In genomic region chr19:4504297-4504701, GRCh38 we compare ENCODE assay signal across 26 cellular contexts. TPM values are rescaled to one million over a fixed set of nuclear protein-coding genes. Genes with fewer than 3 reads are reported as not detected.
DNase-seq lines count a peak whose midpoint lies in the region; ATAC-seq, FAIRE-seq and TF ChIP-seq lines count a peak whose summit lies in the region.
"Had no signal": no experiment of that assay in that cellular context is flagged by ENCODE, and none has a peak within 500 bp of the region (broad histone marks: within the 10 kb centered on the region; RNA-seq: fewer than 3 reads in every experiment).

No MANE protein-coding gene starts in this region.

- no peak for TF ChIP-seq RAD21 in H1 (IDR thresholded peaks at IDR 0.05 in 1 of 2, conservative IDR thresholded peaks at IDR 0.05 in 1 of 2; ENCODE audit: low read depth in 2 of 2, low read length in 2 of 2)

- DNase-seq in NCI-H2107 treated with DMSO at 0.1 percent for 48 hours (lab: John Stamatoyannopoulos, UW; ENCODE audit: unreplicated experiment): peak; percentile 17
- no peak for DNase-seq in NCI-H2107 (lab: John Stamatoyannopoulos, UW)
- DNase-seq in H1 (ENCODE audit: low read depth in 1 of 2, low spot score in 2 of 2): no peak
- peak; percentile 73 for DNase-seq in osteoblast (ENCODE audit: insufficient read length, low spot score, missing footprints)
- DNase-seq in substantia nigra (lab: John Stamatoyannopoulos, UW): peak in 31 of 49 donors; percentile 2 to 73 (median 44)
- no peak for DNase-seq in activated CD4-positive, alpha-beta memory T cell treated with anti-CD3 and anti-CD28 coated beads for 36 hours
- no peak for DNase-seq in T-helper 2 cell treated with Interferon-gamma antibody and Interleukin-4, amounts not matched to agents 5 μg/mL and 100 μg/mL, for 36 hours (ENCODE audit: low spot score)
- DNase-seq: 8988T; activated CD4-positive, alpha-beta T cell treated with anti-CD3 and anti-CD28 coated beads, Interleukin-2, amount 50 U/mL, for 1 hour; activated CD8-positive, alpha-beta memory T cell treated with anti-CD3 and anti-CD28 coated beads, Interleukin-2, amount 50 U/mL, for 48 hours; cortex of kidney; IMR-90; mammary epithelial cell; NCI-H226; PC-9; stimulated activated CD8-positive, alpha-beta memory T cell treated with anti-CD3 and anti-CD28 coated beads, Interleukin-4, amount 100 ng/mL, for 48 hours had no signal

- H3K14ac ChIP-seq in H1 (ENCODE audit: insufficient read length): no peak overlapping the region

- H2BK5ac ChIP-seq in H1 (ENCODE audit: low read depth, low read length): no peak overlapping the region

- no peak overlapping the region for H2AK5ac ChIP-seq in H1 (ENCODE audit: low read depth, low read length)

- no peak overlapping the region for H3K23ac ChIP-seq in H1 (ENCODE audit: insufficient read length)

- no peak overlapping the region for H2BK120ac ChIP-seq in H1 (replicated peaks; ENCODE audit: low read depth, low read length)

- no peaks in the 10 kb centered on the region for H3K9me3 Mint-ChIP-seq in activated CD4-positive, alpha-beta memory T cell treated with anti-CD3 and anti-CD28 coated beads for 36 hours
- H3K9me3 Mint-ChIP-seq in T-helper 2 cell treated with Interferon-gamma antibody and Interleukin-4, amounts not matched to agents 5 μg/mL and 100 μg/mL, for 36 hours: no peaks in the 10 kb centered on the region
- H3K9me3 Mint-ChIP-seq: natural killer cell treated with Interleukin-12 subunit alpha and Interleukin-12 subunit beta and Interleukin-15 and Interleukin-18, amount 100 ng/mL, for 72 hours had no signal

- TF ChIP-seq CTCF in H1 (IDR thresholded peaks at IDR 0.05; ENCODE audit: control extremely low read depth in 1 of 3, insufficient read depth in 1 of 3, low read depth in 1 of 3, low read length in 3 of 3): no peak
- TF ChIP-seq CTCF in osteoblast (IDR thresholded peaks at IDR 0.05; ENCODE audit: extremely low read depth, low read depth, low read length): no peak

- H2BK20ac ChIP-seq in H1 (ENCODE audit: low read length): no peak overlapping the region

- no peak for TF ChIP-seq EP300 in H1 (IDR thresholded peaks at IDR 0.05; ENCODE audit: borderline replicate concordance in 1 of 2, low read depth in 2 of 2, low read length in 2 of 2)

- no peak overlapping the region for H3K4me2 ChIP-seq in H1 (ENCODE audit: insufficient read depth in 1 of 2, low read depth in 2 of 2, low read length in 2 of 2)
- no peak overlapping the region for H3K4me2 ChIP-seq in osteoblast (ENCODE audit: insufficient read depth, low read length)
- H3K4me2 ChIP-seq: PC-9 had no signal

- H3K4me1 ChIP-seq in H1 (replicated peaks in 1 of 4; ENCODE audit: control insufficient read depth in 3 of 4, insufficient read depth in 4 of 4, low read length in 3 of 4) (no peaks in the 10 kb centered on the region), osteoblast (ENCODE audit: insufficient read depth, low read length) (peaks cover 6% of the 10 kb centered on the region)
- H3K4me1 ChIP-seq: vagina had no signal

- H2AFZ ChIP-seq in H1 (ENCODE audit: low read length) (no peak overlapping the region), osteoblast (ENCODE audit: low read length) (no peak overlapping the region)
- H2AFZ ChIP-seq: PC-9 had no signal

- H3K56ac ChIP-seq in H1 (replicated peaks; ENCODE audit: insufficient read length, low read depth, low read length): no peak overlapping the region

- H3K27ac ChIP-seq in H1 (ENCODE audit: low read depth, low read length): no peak overlapping the region
- no peak overlapping the region for H3K27ac ChIP-seq in osteoblast (ENCODE audit: low read depth, low read length)
- peak overlapping the region; percentile 38 for H3K27ac ChIP-seq in substantia nigra (ENCODE audit: low read depth, low read length, poor library complexity, severe bottlenecking)
- H3K27ac ChIP-seq: PC-9, SJSA1, vagina, VCaP had no signal

- no peak overlapping the region for H3K4me3 Mint-ChIP-seq in activated CD4-positive, alpha-beta memory T cell treated with anti-CD3 and anti-CD28 coated beads for 36 hours
- H3K4me3 Mint-ChIP-seq in T-helper 2 cell treated with Interferon-gamma antibody and Interleukin-4, amounts not matched to agents 5 μg/mL and 100 μg/mL, for 36 hours: no peak overlapping the region
- H3K4me3 Mint-ChIP-seq: B cell; natural killer cell treated with Interleukin-12 subunit alpha and Interleukin-12 subunit beta and Interleukin-15 and Interleukin-18, amount 100 ng/mL, for 72 hours had no signal

- no peak for FAIRE-seq in H1 (lab: Jason Lieb, UNC)
- FAIRE-seq: keratinocyte had no signal

- intact Hi-C loops in activated CD4-positive, alpha-beta memory T cell treated with anti-CD3 and anti-CD28 coated beads for 36 hours (cut with micrococcal nuclease): no loop called here

- no peaks in the 10 kb centered on the region for H3K23me2 ChIP-seq in H1 (ENCODE audit: low read depth, low read length)

- H3K36me3 ChIP-seq in H1 (ENCODE audit: control insufficient read depth in 2 of 4, insufficient read depth in 4 of 4, low read length in 3 of 4): peaks cover 3 to 42% (median 9%) of the 10 kb centered on the region in 4 experiments; a peak in 5 of 8 replicates
- peaks cover 11% of the 10 kb centered on the region for H3K36me3 ChIP-seq in osteoblast (ENCODE audit: insufficient read depth, low read length)

- H2BK15ac ChIP-seq in H1 (ENCODE audit: low read length): no peak overlapping the region

- H3K27me3 Mint-ChIP-seq in activated CD4-positive, alpha-beta memory T cell treated with anti-CD3 and anti-CD28 coated beads for 36 hours: no peaks in the 10 kb centered on the region
- H3K27me3 Mint-ChIP-seq in T-helper 2 cell treated with Interferon-gamma antibody and Interleukin-4, amounts not matched to agents 5 μg/mL and 100 μg/mL, for 36 hours (ENCODE audit: low read depth): no peaks in the 10 kb centered on the region
- H3K27me3 Mint-ChIP-seq: B cell; natural killer cell treated with Interleukin-12 subunit alpha and Interleukin-12 subunit beta and Interleukin-15 and Interleukin-18, amount 100 ng/mL, for 72 hours; progenitor cell of endocrine pancreas had no signal

- POLR2A ChIA-PET in H1 (lab: Charles Lee; ENCODE audit: partially characterized antibody): interaction anchor here (1.7 to 3.5 kb wide), 4 partner anchors 10 to 32 kb away, joined by 4 to 19 read pairs (median 14); partner anchors contain the start of genes HDGFL2 and PLIN4
- POLR2A ChIA-PET in activated CD4-positive, alpha-beta memory T cell treated with anti-CD3 and anti-CD28 coated beads for 36 hours (lab: Charles Lee): no interaction called here

- H3K9me3 ChIP-seq in H1 (ENCODE audit: insufficient read depth in 2 of 2, low read depth in 1 of 2, low read length in 1 of 2) (no peaks in the 10 kb centered on the region), osteoblast (ENCODE audit: low read depth, low read length) (no peaks in the 10 kb centered on the region)
- H3K9me3 ChIP-seq: SJSA1, vagina had no signal

- H2BK12ac ChIP-seq in H1 (ENCODE audit: low read depth, low read length): no peak overlapping the region

- H3K27me3 ChIP-seq in H1 (replicated peaks in 1 of 4; ENCODE audit: control insufficient read depth in 3 of 4, extremely low read depth in 1 of 4, insufficient read depth in 3 of 4, low read length in 3 of 4) (peaks cover 0 to 7% (median 7%) of the 10 kb centered on the region in 4 experiments; a peak in 3 of 7 replicates), osteoblast (ENCODE audit: insufficient read depth, low read length) (no peaks in the 10 kb centered on the region)
- H3K27me3 ChIP-seq: SJSA1, vagina had no signal

- H4K20me1 ChIP-seq in H1 (replicated peaks in 1 of 2; ENCODE audit: control insufficient read depth in 1 of 2, insufficient read depth in 2 of 2, low read length in 2 of 2) (peaks cover 14 to 30% of the 10 kb centered on the region in 2 experiments), osteoblast (ENCODE audit: insufficient read depth, low read length) (peaks cover 7% of the 10 kb centered on the region)

- H3K18ac ChIP-seq in H1 (ENCODE audit: extremely low read depth, low read length): no peak overlapping the region

- peaks cover 2% of the 10 kb centered on the region; the same call in 1 of the 2 replicates for H3K79me1 ChIP-seq in H1 (ENCODE audit: low read depth, low read length)

- no peak overlapping the region for H4K5ac ChIP-seq in H1 (ENCODE audit: insufficient read length, low read depth, low read length)

- H4K8ac ChIP-seq in H1 (ENCODE audit: extremely low read depth, insufficient read depth, low read length): no peak overlapping the region

- H3K4ac ChIP-seq in H1 (replicated peaks; ENCODE audit: insufficient read length, low read depth, low read length): no peak overlapping the region

- no peak overlapping the region for H3K9ac ChIP-seq in H1 (replicated peaks in 1 of 4; ENCODE audit: extremely low read depth in 1 of 4, low read depth in 3 of 4, low read length in 3 of 4)

- H3K79me2 ChIP-seq in H1 (ENCODE audit: control insufficient read depth in 1 of 2, insufficient read depth in 2 of 2, low read length in 2 of 2) (no peaks in the 10 kb centered on the region), osteoblast (ENCODE audit: insufficient read depth, low read length) (no peaks in the 10 kb centered on the region)

- H3K4me3 ChIP-seq in H1 (ENCODE audit: extremely low read depth in 1 of 4, insufficient read depth in 2 of 4, low read depth in 3 of 4, low read length in 4 of 4) (no peak overlapping the region), osteoblast (ENCODE audit: insufficient read depth, low read length) (no peak overlapping the region)
- H3K4me3 ChIP-seq: PC-9, SJSA1, vagina had no signal

- CTCF ChIA-PET in H1 (lab: Charles Lee; ENCODE audit: partially characterized antibody): interaction anchor here (0.6 to 1.6 kb wide), 5 partner anchors 9 to 27 kb away, joined by 3 to 5 read pairs (median 3); no protein-coding TSS in a partner anchor
- CTCF ChIA-PET in activated CD4-positive, alpha-beta memory T cell treated with anti-CD3 and anti-CD28 coated beads for 36 hours (lab: Charles Lee): interaction anchor here (0.5 kb wide), 1 partner anchor 485 kb away, joined by 6 read pairs; no protein-coding TSS in a partner anchor

- H3K4me1 Mint-ChIP-seq in activated CD4-positive, alpha-beta memory T cell treated with anti-CD3 and anti-CD28 coated beads for 36 hours (ENCODE audit: low read depth): peaks cover 7% of the 10 kb centered on the region
- H3K4me1 Mint-ChIP-seq in T-helper 2 cell treated with Interferon-gamma antibody and Interleukin-4, amounts not matched to agents 5 μg/mL and 100 μg/mL, for 36 hours (ENCODE audit: low read depth): peaks cover 4% of the 10 kb centered on the region
- H3K4me1 Mint-ChIP-seq: B cell had no signal

- no peak overlapping the region for H4K91ac ChIP-seq in H1 (replicated peaks; ENCODE audit: insufficient read length, low read length)

- no peak for TF ChIP-seq POLR2A in H1 (IDR thresholded peaks at IDR 0.05; ENCODE audit: control extremely low read depth in 1 of 2, low read depth in 2 of 2, low read length in 2 of 2)

- ATAC-seq in GM18511 (IDR thresholded peaks at IDR 0.05; ENCODE audit: unreplicated experiment): no peak
- ATAC-seq: natural killer cell treated with Interleukin-12 subunit alpha and Interleukin-12 subunit beta and Interleukin-15 and Interleukin-18, amount 100 ng/mL, for 72 hours had no signal

- H3K27ac Mint-ChIP-seq in activated CD4-positive, alpha-beta memory T cell treated with anti-CD3 and anti-CD28 coated beads for 36 hours: no peak overlapping the region
- H3K27ac Mint-ChIP-seq in T-helper 2 cell treated with Interferon-gamma antibody and Interleukin-4, amounts not matched to agents 5 μg/mL and 100 μg/mL, for 36 hours: no peak overlapping the region
- H3K27ac Mint-ChIP-seq: B cell; natural killer cell treated with Interleukin-12 subunit alpha and Interleukin-12 subunit beta and Interleukin-15 and Interleukin-18, amount 100 ng/mL, for 72 hours; progenitor cell of endocrine pancreas had no signal

- WGBS in H1 (ENCODE audit: extremely low coverage in 1 of 2, insufficient coverage in 1 of 2, insufficient read length in 1 of 2, insufficient replicate concordance in 2 of 2, low coverage in 1 of 2, low lambda C conversion rate in 2 of 2, missing lambda C conversion rate in 1 of 2), 2 experiments: 94% methylated on average over 17 of the region's 23 CpGs; no CpG with 5 or more reads in 1 of the 2 experiments

- H3K36me3 Mint-ChIP-seq in activated CD4-positive, alpha-beta memory T cell treated with anti-CD3 and anti-CD28 coated beads for 36 hours: peaks cover 7% of the 10 kb centered on the region
- peaks cover 4% of the 10 kb centered on the region for H3K36me3 Mint-ChIP-seq in T-helper 2 cell treated with Interferon-gamma antibody and Interleukin-4, amounts not matched to agents 5 μg/mL and 100 μg/mL, for 36 hours (ENCODE audit: low read depth)
- H3K36me3 Mint-ChIP-seq: natural killer cell treated with Interleukin-12 subunit alpha and Interleukin-12 subunit beta and Interleukin-15 and Interleukin-18, amount 100 ng/mL, for 72 hours had no signal

RNA-seq across cellular contexts. Expression of gene PLIN4, which starts 14.0 kb away (rescaled TPM):
- total RNA-seq in H1 (2021; fragmentation: NEBNext Ultra II Directional; extraction: Animal tissue kit (Norgen Biotek cat#: 25700)): 0.45 and 0.54 TPM in 2 replicates
- polyA plus RNA-seq in H1 (2011; rRNA removed): 0.35 and 0.67 TPM in 2 replicates
- 0.69 TPM for polyA plus RNA-seq in H1 (2011; cell fraction: cytosol; rRNA removed)
- 2.5 TPM for polyA plus RNA-seq in H1 (2011; cell fraction: nucleus; rRNA removed)
- 0.47 to 1.3 TPM (median 0.98 TPM) in 4 replicates for polyA plus RNA-seq in H1 (2012, experiment 1 of 2)
- 0.45 TPM for polyA plus RNA-seq in H1 (2012, experiment 2 of 2)
- 0.20 TPM for polyA plus RNA-seq in H1 (2013, experiment 1 of 2)
- polyA plus RNA-seq in H1 (2013, experiment 2 of 2): 0.17 TPM
- 0.39 and 0.76 TPM in 2 replicates for polyA minus RNA-seq in H1 (2011; rRNA and poly(A)+ RNA removed)
- polyA minus RNA-seq in H1 (2011; cell fraction: cytosol; rRNA and poly(A)+ RNA removed): not detected
- 0.50 TPM for polyA minus RNA-seq in H1 (2011; cell fraction: nucleus; rRNA and poly(A)+ RNA removed)
- under 0.01 TPM in 2 replicates for total RNA-seq in osteoblast
- total RNA-seq in activated CD4-positive, alpha-beta memory T cell treated with anti-CD3 and anti-CD28 coated beads for 36 hours: under 1 TPM in 1 of 2 experiments, not detected in 1; 0.02 TPM
- total RNA-seq: natural killer cell treated with Interleukin-12 subunit alpha and Interleukin-12 subunit beta and Interleukin-15 and Interleukin-18, amount 100 ng/mL, for 72 hours; SJSA1; T-helper 1 cell treated with Interleukin-12 subunit alpha and Interleukin-12 subunit beta and Interleukin-4 antibody, amounts not matched to agents 30 ng/mL and 1 ng/mL, for 36 hours had no signal
- polyA plus RNA-seq: keratinocyte had no signal

RNA-seq across cellular contexts. Expression of gene PLIN5, which starts 30.7 kb away (rescaled TPM):
- 1.8 and 2.0 TPM in 2 replicates for total RNA-seq in H1 (2021; fragmentation: NEBNext Ultra II Directional; extraction: Animal tissue kit (Norgen Biotek cat#: 25700))
- 2.5 and 2.6 TPM in 2 replicates for polyA plus RNA-seq in H1 (2011; rRNA removed)
- polyA plus RNA-seq in H1 (2011; cell fraction: cytosol; rRNA removed): 4.0 TPM
- 7.7 TPM for polyA plus RNA-seq in H1 (2011; cell fraction: nucleus; rRNA removed)
- 1.7 to 2.6 TPM (median 1.7 TPM) in 4 replicates for polyA plus RNA-seq in H1 (2012, experiment 1 of 2)
- 1.2 TPM for polyA plus RNA-seq in H1 (2012, experiment 2 of 2)
- 1.1 TPM for polyA plus RNA-seq in H1 (2013, experiment 1 of 2)
- 0.96 TPM for polyA plus RNA-seq in H1 (2013, experiment 2 of 2)
- polyA minus RNA-seq in H1 (2011; rRNA and poly(A)+ RNA removed): 1.9 and 3.2 TPM in 2 replicates
- polyA minus RNA-seq in H1 (2011; cell fraction: cytosol; rRNA and poly(A)+ RNA removed): 3.2 TPM
- 6.3 TPM for polyA minus RNA-seq in H1 (2011; cell fraction: nucleus; rRNA and poly(A)+ RNA removed)
- 0.36 TPM in 1 of 2 replicates, not detected in the other for total RNA-seq in osteoblast
- under 1 TPM; 0.17 to 0.31 TPM for total RNA-seq in activated CD4-positive, alpha-beta memory T cell treated with anti-CD3 and anti-CD28 coated beads for 36 hours
- total RNA-seq: IMR-90; MCF 10A; natural killer cell treated with Interleukin-12 subunit alpha and Interleukin-12 subunit beta and Interleukin-15 and Interleukin-18, amount 100 ng/mL, for 72 hours; SJSA1; T-helper 1 cell treated with Interleukin-12 subunit alpha and Interleukin-12 subunit beta and Interleukin-4 antibody, amounts not matched to agents 30 ng/mL and 1 ng/mL, for 36 hours had no signal
- polyA plus RNA-seq: IMR-90, keratinocyte, mammary epithelial cell had no signal

RNA-seq across cellular contexts. Expression of gene HDGFL2, which starts 32.2 kb away (rescaled TPM):
- total RNA-seq in H1 (2021; fragmentation: NEBNext Ultra II Directional; extraction: Animal tissue kit (Norgen Biotek cat#: 25700)): 102 and 106 TPM in 2 replicates
- polyA plus RNA-seq in H1 (2011; rRNA removed): 31.1 and 46.8 TPM in 2 replicates
- 60.2 TPM for polyA plus RNA-seq in H1 (2011; cell fraction: cytosol; rRNA removed)
- polyA plus RNA-seq in H1 (2011; cell fraction: nucleus; rRNA removed): 76.7 TPM
- polyA plus RNA-seq in H1 (2012, experiment 1 of 2): 80.0 to 94.0 TPM (median 88.5 TPM) in 4 replicates
- polyA plus RNA-seq in H1 (2012, experiment 2 of 2): 61.0 TPM
- polyA plus RNA-seq in H1 (2013, experiment 1 of 2): 61.1 TPM
- 57.8 TPM for polyA plus RNA-seq in H1 (2013, experiment 2 of 2)
- polyA minus RNA-seq in H1 (2011; rRNA and poly(A)+ RNA removed): 15.9 and 22.3 TPM in 2 replicates
- 37.7 TPM for polyA minus RNA-seq in H1 (2011; cell fraction: cytosol; rRNA and poly(A)+ RNA removed)
- 33.9 TPM for polyA minus RNA-seq in H1 (2011; cell fraction: nucleus; rRNA and poly(A)+ RNA removed)
- total RNA-seq in osteoblast: 44.2 and 48.5 TPM in 2 replicates
- total RNA-seq in activated CD4-positive, alpha-beta memory T cell treated with anti-CD3 and anti-CD28 coated beads for 36 hours: 10 to 100 TPM; 46.0 to 47.7 TPM

RNA-seq across cellular contexts. Expression of gene LRG1, which starts 35.5 kb away (rescaled TPM):
- 0.36 and 0.48 TPM in 2 replicates for total RNA-seq in H1 (2021; fragmentation: NEBNext Ultra II Directional; extraction: Animal tissue kit (Norgen Biotek cat#: 25700))
- polyA plus RNA-seq in H1 (2011; rRNA removed): 0.64 and 0.79 TPM in 2 replicates
- polyA plus RNA-seq in H1 (2011; cell fraction: cytosol; rRNA removed): 0.48 TPM
- polyA plus RNA-seq in H1 (2011; cell fraction: nucleus; rRNA removed): 0.34 TPM
- 0.28 to 1.1 TPM (median 0.51 TPM) in 4 replicates for polyA plus RNA-seq in H1 (2012, experiment 1 of 2)
- polyA plus RNA-seq in H1 (2012, experiment 2 of 2): 0.50 TPM
- polyA plus RNA-seq in H1 (2013, experiment 1 of 2): 1.3 TPM
- 1.2 TPM for polyA plus RNA-seq in H1 (2013, experiment 2 of 2)
- 0.13 and 0.22 TPM in 2 replicates for polyA minus RNA-seq in H1 (2011; rRNA and poly(A)+ RNA removed)
- not detected for polyA minus RNA-seq in H1 (2011; cell fraction: cytosol; rRNA and poly(A)+ RNA removed)
- 0.20 TPM for polyA minus RNA-seq in H1 (2011; cell fraction: nucleus; rRNA and poly(A)+ RNA removed)
- not detected in 2 replicates for total RNA-seq in osteoblast
- total RNA-seq in activated CD4-positive, alpha-beta memory T cell treated with anti-CD3 and anti-CD28 coated beads for 36 hours: under 1 TPM; 0.88 to 0.92 TPM
- total RNA-seq: IMR-90, mammary epithelial cell, SJSA1 had no signal
- polyA plus RNA-seq: IMR-90, mammary epithelial cell had no signal

RNA-seq across cellular contexts. Expression of gene UBXN6, which starts 46.7 kb away (rescaled TPM):
- total RNA-seq in H1 (2021; fragmentation: NEBNext Ultra II Directional; extraction: Animal tissue kit (Norgen Biotek cat#: 25700)): 28.0 and 29.9 TPM in 2 replicates
- polyA plus RNA-seq in H1 (2011; rRNA removed): 43.8 and 63.0 TPM in 2 replicates
- 32.6 TPM for polyA plus RNA-seq in H1 (2011; cell fraction: cytosol; rRNA removed)
- 36.9 TPM for polyA plus RNA-seq in H1 (2011; cell fraction: nucleus; rRNA removed)
- polyA plus RNA-seq in H1 (2012, experiment 1 of 2): 25.0 to 35.0 TPM (median 33.0 TPM) in 4 replicates
- polyA plus RNA-seq in H1 (2012, experiment 2 of 2): 32.1 TPM
- 25.5 TPM for polyA plus RNA-seq in H1 (2013, experiment 1 of 2)
- polyA plus RNA-seq in H1 (2013, experiment 2 of 2): 25.7 TPM
- polyA minus RNA-seq in H1 (2011; rRNA and poly(A)+ RNA removed): 11.3 and 12.9 TPM in 2 replicates
- polyA minus RNA-seq in H1 (2011; cell fraction: cytosol; rRNA and poly(A)+ RNA removed): 18.1 TPM
- 16.4 TPM for polyA minus RNA-seq in H1 (2011; cell fraction: nucleus; rRNA and poly(A)+ RNA removed)
- 120 and 136 TPM in 2 replicates for total RNA-seq in osteoblast
- 10 to 100 TPM; 36.2 to 37.1 TPM for total RNA-seq in activated CD4-positive, alpha-beta memory T cell treated with anti-CD3 and anti-CD28 coated beads for 36 hours

Comparison
In these comparisons a context has a peak if more than half of its experiments do, and no peak if none do; other contexts are left out.
1. DNase-seq: peak in NCI-H2107 treated with DMSO at 0.1 percent for 48 hours (single experiment), osteoblast (single experiment) and substantia nigra (31 of 49); none in NCI-H2107 (single experiment), H1 (0 of 2), activated CD4-positive, alpha-beta memory T cell treated with anti-CD3 and anti-CD28 coated beads for 36 hours (single experiment) and T-helper 2 cell treated with Interferon-gamma antibody and Interleukin-4, amounts not matched to agents 5 μg/mL and 100 μg/mL, for 36 hours (single experiment).